ENCODE assay signal across 10 cellular contexts in genomic region chr2:75559633-75560021, GRCh38. TPM values are rescaled to one million over a fixed set of nuclear protein-coding genes. Genes with fewer than 3 reads are reported as not detected.
DNase-seq lines count a peak whose midpoint lies in the region; ATAC-seq and TF ChIP-seq lines count a peak whose summit lies in the region.
"Had no signal": no experiment of that assay in that cellular context is flagged by ENCODE, and none has a peak within 500 bp of the region (broad histone marks: within the 10 kb centered on the region; RNA-seq: fewer than 3 reads in every experiment).

No MANE protein-coding gene starts in this region.

- POLR2A ChIA-PET in IMR-90 (lab: Charles Lee; ENCODE audit: unreplicated experiment), result no interaction called here
- POLR2A ChIA-PET in naive thymus-derived CD4-positive, alpha-beta T cell (lab: Charles Lee), result no interaction called here

- 0 out of 2 replicates have a peak overlapping the region, but pooled peaks have one; percentile 40 for H4K5ac ChIP-seq in IMR-90 (ENCODE audit: low read depth, low read length)

- intact Hi-C loops in IMR-90 (cut with micrococcal nuclease), result loop anchor here (2.0 to 5.0 kb wide), 3 partner anchors 29 to 95 kb away; no protein-coding TSS in a partner anchor
- intact Hi-C loops in naive thymus-derived CD4-positive, alpha-beta T cell (cut with micrococcal nuclease), result no loop called here

- H3K56ac ChIP-seq in IMR-90 (ENCODE audit: extremely low read depth, insufficient read depth, low read length), result peak overlapping the region; percentile 67

- H2BK5ac ChIP-seq in IMR-90 (ENCODE audit: low read depth, low read length, poor library complexity, severe bottlenecking), result peak overlapping the region; percentile 97

- H3K9me3 ChIP-seq in IMR-90 (ENCODE audit: control insufficient read depth, insufficient read depth, low read length) (no peaks in the 10 kb centered on the region), duodenal mucosa (ENCODE audit: control insufficient read depth in 1 of 2, low read length in 2 of 2) (no peaks in the 10 kb centered on the region)
- H3K9me3 ChIP-seq in naive thymus-derived CD4-positive, alpha-beta T cell (ENCODE audit: control insufficient read depth in 2 of 3, low read length in 3 of 3), result no peaks in the 10 kb centered on the region

- peak overlapping the region; percentile 97 for H3K23ac ChIP-seq in IMR-90 (ENCODE audit: low read depth, low read length)

- H3K4me3 ChIP-seq in AG09309 (ENCODE audit: control insufficient read depth, low read depth, low read length), result peak overlapping the region; percentile 86
- H3K4me3 ChIP-seq in IMR-90 (ENCODE audit: insufficient read depth, low read depth, low read length), result peak overlapping the region; percentile 88
- peak overlapping the region; percentile 69 to 76 for H3K4me3 ChIP-seq in duodenal mucosa (ENCODE audit: low read depth in 1 of 2, low read length in 2 of 2)
- no peak overlapping the region for H3K4me3 ChIP-seq in naive thymus-derived CD4-positive, alpha-beta T cell (ENCODE audit: low read length)

- TF ChIP-seq CTCF in AG09309 (IDR thresholded peaks at IDR 0.05; ENCODE audit: control insufficient read depth, insufficient read depth, low read depth, low read length, missing control alignments), result no peak
- no peak for TF ChIP-seq CTCF in IMR-90 (conservative IDR thresholded peaks at IDR 0.05; ENCODE audit: low read depth, low read length)

- no peaks in the 10 kb centered on the region for H3K9me3 Mint-ChIP-seq in naive thymus-derived CD4-positive, alpha-beta T cell
- H3K9me3 Mint-ChIP-seq: memory B cell; stimulated activated naive B cell treated with anti-CD40 and anti-IgM and Interleukin-4, amounts not matched to agents 10 μg/mL and 1 μg/mL and 100 μg/mL, for 72 hours had no signal

- H3K4me1 Mint-ChIP-seq in naive thymus-derived CD4-positive, alpha-beta T cell, result peaks cover 12 to 36% (median 17%) of the 10 kb centered on the region in 7 donors

- H3K4me2 ChIP-seq in IMR-90 (ENCODE audit: low read depth, low read length), result peak overlapping the region; percentile 95

- peak overlapping the region; percentile 91 for H4K91ac ChIP-seq in IMR-90 (ENCODE audit: insufficient read depth, low read depth, low read length)

- H2BK120ac ChIP-seq in IMR-90 (ENCODE audit: low read depth, low read length), result peak overlapping the region; percentile 67

- H3K79me1 ChIP-seq in IMR-90 (ENCODE audit: low read depth in 1 of 2, low read length in 2 of 2), result peaks cover 40 to 75% of the 10 kb centered on the region in 2 experiments

- H3K27me3 Mint-ChIP-seq in naive thymus-derived CD4-positive, alpha-beta T cell, result peaks cover 44 to 64% (median 56%) of the 10 kb centered on the region in 5 donors

- peak overlapping the region; percentile 97 for H2AK5ac ChIP-seq in IMR-90 (ENCODE audit: low read depth, low read length)

- peak overlapping the region; percentile 96 for H3K14ac ChIP-seq in IMR-90 (replicated peaks; ENCODE audit: low read depth, low read length)

- peak overlapping the region; percentile 5 for H3K18ac ChIP-seq in IMR-90 (ENCODE audit: low read depth, low read length)

- H3K27ac ChIP-seq in IMR-90 (ENCODE audit: insufficient read depth, low read length) (peak overlapping the region; percentile 99), duodenal mucosa (ENCODE audit: low read depth, low read length) (peak overlapping the region; percentile 22)
- no peak overlapping the region for H3K27ac ChIP-seq in naive thymus-derived CD4-positive, alpha-beta T cell (ENCODE audit: low read depth, low read length)

- H2BK15ac ChIP-seq in IMR-90 (ENCODE audit: low read depth, low read length), result peak overlapping the region; percentile 89; the same call in 2 of the 3 replicates

- H3K9me1 ChIP-seq in IMR-90 (ENCODE audit: insufficient read depth, low read length), result peaks cover 53% of the 10 kb centered on the region

- CTCF ChIA-PET in IMR-90 (lab: Yijun Ruan, JAX), result interaction anchor here (0.5 to 2.0 kb wide), 6 partner anchors 21 to 68 kb away, joined by 3 to 15 read pairs (median 4); no protein-coding TSS in a partner anchor
- CTCF ChIA-PET in naive thymus-derived CD4-positive, alpha-beta T cell (lab: Charles Lee), result no interaction called here

- H2BK20ac ChIP-seq in IMR-90 (ENCODE audit: low read depth, low read length), result peak overlapping the region; percentile 38; the same call in 1 of the 2 replicates

- no peak for TF ChIP-seq RAD21 in IMR-90 (IDR thresholded peaks at IDR 0.05; ENCODE audit: low read length)

- peaks cover 48% of the 10 kb centered on the region for H4K20me1 ChIP-seq in IMR-90 (ENCODE audit: insufficient read depth, low read length)

- dilution Hi-C loops in IMR-90 (cut with HindIII; ENCODE audit: low sequenced_read_pairs, unreplicated experiment), result no loop called here

- H3K4me1 ChIP-seq in IMR-90 (ENCODE audit: control insufficient read depth, insufficient read depth, low read length), result peaks cover 15% of the 10 kb centered on the region
- peaks cover 6 to 12% of the 10 kb centered on the region in 2 donors for H3K4me1 ChIP-seq in duodenal mucosa (ENCODE audit: control insufficient read depth in 1 of 2, insufficient read depth in 2 of 2, low read length in 2 of 2)
- H3K4me1 ChIP-seq in naive thymus-derived CD4-positive, alpha-beta T cell (ENCODE audit: control insufficient read depth in 2 of 2, insufficient read depth in 2 of 2, low read length in 2 of 2), result peaks cover 0 to 4% of the 10 kb centered on the region in 2 donors

- H3K27ac Mint-ChIP-seq in naive thymus-derived CD4-positive, alpha-beta T cell, result no peak overlapping the region
- H3K27ac Mint-ChIP-seq: memory B cell; stimulated activated naive B cell treated with anti-CD40 and anti-IgM and Interleukin-4, amounts not matched to agents 10 μg/mL and 1 μg/mL and 100 μg/mL, for 72 hours had no signal

- H3K36me3 Mint-ChIP-seq in naive thymus-derived CD4-positive, alpha-beta T cell, result no peaks in the 10 kb centered on the region
- H3K36me3 Mint-ChIP-seq: memory B cell; stimulated activated naive B cell treated with anti-CD40 and anti-IgM and Interleukin-4, amounts not matched to agents 10 μg/mL and 1 μg/mL and 100 μg/mL, for 72 hours had no signal

- no peaks in the 10 kb centered on the region for H3K27me3 ChIP-seq in IMR-90 (ENCODE audit: control insufficient read depth, insufficient read depth, low read length)
- no peaks in the 10 kb centered on the region for H3K27me3 ChIP-seq in duodenal mucosa (ENCODE audit: control insufficient read depth in 1 of 2, insufficient read depth in 2 of 2, low read length in 2 of 2)
- H3K27me3 ChIP-seq in naive thymus-derived CD4-positive, alpha-beta T cell (ENCODE audit: control insufficient read depth in 2 of 2, insufficient read depth in 2 of 2, low read length in 2 of 2), result no peaks in the 10 kb centered on the region

- TF ChIP-seq POLR2A in IMR-90 (IDR thresholded peaks at IDR 0.05; ENCODE audit: low read depth, low read length), result no peak

- H3K36me3 ChIP-seq in IMR-90 (ENCODE audit: control insufficient read depth, insufficient read depth, low read length), result no peaks in the 10 kb centered on the region
- H3K36me3 ChIP-seq in duodenal mucosa (ENCODE audit: control insufficient read depth in 1 of 2, insufficient read depth in 2 of 2, low read length in 2 of 2), result no peaks in the 10 kb centered on the region
- H3K36me3 ChIP-seq in naive thymus-derived CD4-positive, alpha-beta T cell (ENCODE audit: control insufficient read depth in 2 of 3, insufficient read depth in 3 of 3, low read length in 3 of 3), result no peaks in the 10 kb centered on the region

- peak overlapping the region; percentile 91 for H3K4ac ChIP-seq in IMR-90 (ENCODE audit: low read depth, low read length)

- peak overlapping the region; percentile 92 for H3K9ac ChIP-seq in IMR-90 (ENCODE audit: low read depth, low read length)
- peak overlapping the region; percentile 33 to 35 for H3K9ac ChIP-seq in duodenal mucosa (ENCODE audit: low read depth in 1 of 2, low read length in 2 of 2)

- no TSS peak for BruUV-seq in IMR-90 (replicated peaks; lab: Mats Ljungman, UMichigan)

- WGBS in IMR-90 (ENCODE audit: extremely low coverage in 2 of 2, insufficient read length in 1 of 2), 2 experiments, result no CpG with 5 or more reads among the region's 9 CpGs

- H3K4me3 Mint-ChIP-seq in naive thymus-derived CD4-positive, alpha-beta T cell, result peak overlapping the region; percentile 79 to 90 (median 83)

- DNase-seq in AG09309 (ENCODE audit: low read depth) (no peak), IMR-90 (peak; percentile 6), NCI-H1048 (lab: John Stamatoyannopoulos, UW) (no peak)
- no peak for DNase-seq in naive thymus-derived CD4-positive, alpha-beta T cell
- DNase-seq: stimulated activated naive B cell treated with anti-CD40 and anti-IgM and Interleukin-4, amounts not matched to agents 10 μg/mL and 1 μg/mL and 100 μg/mL, for 72 hours had no signal

- peak overlapping the region; percentile 94 for H2AFZ ChIP-seq in IMR-90 (replicated peaks; ENCODE audit: low read length, poor library complexity)

- ATAC-seq in IMR-90 (ENCODE audit: low read depth) (no peak), HG03354 (IDR thresholded peaks at IDR 0.05; ENCODE audit: poor library complexity, severe bottlenecking, unreplicated experiment) (no peak), HG02759 (IDR thresholded peaks at IDR 0.05; ENCODE audit: unreplicated experiment) (no peak), GM18502 (IDR thresholded peaks at IDR 0.05; ENCODE audit: poor library complexity, unreplicated experiment) (no peak)
- no peak for ATAC-seq in naive thymus-derived CD4-positive, alpha-beta T cell
- ATAC-seq: stimulated activated naive B cell treated with anti-CD40 and anti-IgM and Interleukin-4, amounts not matched to agents 10 μg/mL and 1 μg/mL and 100 μg/mL, for 72 hours had no signal

- in situ Hi-C loops in IMR-90 (cut with MboI; ENCODE audit: low sequenced_read_pairs), result loop anchor here (5.0 kb wide), 1 partner anchor 48 kb away; no protein-coding TSS in a partner anchor

- H2AK9ac ChIP-seq in IMR-90 (replicated peaks; ENCODE audit: low read depth, low read length, poor library complexity), result peak overlapping the region; percentile 99

- peak overlapping the region; percentile 87 to 91; a peak in 3 of 4 replicates for H4K8ac ChIP-seq in IMR-90 (ENCODE audit: low read depth in 2 of 2, low read length in 2 of 2)

TF ChIP-seq in IMR-90, 13 proteins besides CTCF, POLR2A, EP300 and RAD21 (continues in another document):
- TF ChIP-seq CHD1 (IDR thresholded peaks at IDR 0.05; ENCODE audit: low read depth, low read length), result no peak
- no peak for TF ChIP-seq BHLHE40 (IDR thresholded peaks at IDR 0.05; ENCODE audit: low read depth, low read length)
- TF ChIP-seq CEBPB (IDR thresholded peaks at IDR 0.05; ENCODE audit: low read depth, low read length), result no peak

RNA-seq across cellular contexts. Expression of gene EVA1A, which starts 1.1 kb away (rescaled TPM):
- 89.2 and 93.7 TPM in 2 replicates for total RNA-seq in IMR-90 (2012; rRNA removed)
- polyA plus RNA-seq in IMR-90 (2012; rRNA removed), result 54.5 and 61.6 TPM in 2 replicates
- 71.6 and 118 TPM in 2 replicates for polyA plus RNA-seq in IMR-90 (2012; cell fraction: cytosol; rRNA removed)
- 36.3 and 66.6 TPM in 2 replicates for polyA plus RNA-seq in IMR-90 (2012; cell fraction: nucleus; rRNA removed; ENCODE audit: low replicate concordance)
- total RNA-seq in naive thymus-derived CD4-positive, alpha-beta T cell, result under 1 TPM in 1 of 5 experiments, not detected in 4; 0.62 TPM
- under 1 TPM; 0.52 to 0.53 TPM for polyA plus RNA-seq in naive thymus-derived CD4-positive, alpha-beta T cell

Comparison
In these comparisons a context has a peak if more than half of its experiments do, and no peak if none do; other contexts are left out.
1. RNA of gene EVA1A, which starts 1.1 kb away (total RNA-seq): 89.2 to 93.7 TPM in IMR-90; 0.62 TPM in naive thymus-derived CD4-positive, alpha-beta T cell; every median in the first group is over 10 times any median in the second.